Comparison of ENCODE assay signal across 8 cellular contexts in genomic region chr7:155009570-155010157, GRCh38. TPM values are rescaled to one million over a fixed set of nuclear protein-coding genes. Genes with fewer than 3 reads are reported as not detected.
A peak's percentile ranks its signal among the peaks of the same experiment; 100 is the strongest.
DNase-seq lines count a peak whose midpoint lies in the region; ATAC-seq lines count a peak whose summit lies in the region.

No MANE protein-coding gene starts in this region.

- intact Hi-C loops in left colon (cut with DNase I, micrococcal nuclease), result no loop called here

- peak; percentile 28 for DNase-seq in ELR (ENCODE audit: low read depth)
- DNase-seq in activated CD4-positive, alpha-beta T cell treated with anti-CD3 and anti-CD28 coated beads for 48 hours, result peak; percentile 47
- peak in 1 of 2 donors; percentile 20 for DNase-seq in left colon
- DNase-seq in central memory CD4-positive, alpha-beta T cell, result no peak
- no peak for DNase-seq in NOMO-1 treated with dmso at 0.1 percent for 144 hours (lab: John Stamatoyannopoulos, UW; ENCODE audit: unreplicated experiment)
- DNase-seq in NCI-H446 (lab: John Stamatoyannopoulos, UW), result no peak

- peak; percentile 61 for ATAC-seq in HG02885 (IDR thresholded peaks at IDR 0.05; ENCODE audit: poor library complexity, unreplicated experiment)
- peak; percentile 34 for ATAC-seq in left colon
- ATAC-seq in GM19023 (IDR thresholded peaks at IDR 0.05; ENCODE audit: unreplicated experiment), result no peak

RNA-seq across cellular contexts. Expression of gene PAXIP1, which starts 6.7 kb away (rescaled TPM):
- total RNA-seq in left colon, result 10 to 100 TPM; 10.9 to 14.0 TPM

Comparison
In these comparisons a context has a peak if more than half of its experiments do, and no peak if none do; other contexts are left out.
1. DNase-seq: peak in ELR (single experiment) and activated CD4-positive, alpha-beta T cell treated with anti-CD3 and anti-CD28 coated beads for 48 hours (single experiment); none in central memory CD4-positive, alpha-beta T cell (single experiment), NOMO-1 treated with dmso at 0.1 percent for 144 hours (single experiment) and NCI-H446 (0 of 2).